26 cellular contexts compared by ENCODE assay signal in genomic region chrX:21394792-21395191, GRCh38. TPM values are rescaled to one million over a fixed set of nuclear protein-coding genes. Genes with fewer than 3 reads are reported as not detected.
DNase-seq lines count a peak whose midpoint lies in the region; FAIRE-seq and TF ChIP-seq lines count a peak whose summit lies in the region.
"Had no signal": no experiment of that assay in that cellular context is flagged by ENCODE, and none has a peak within 500 bp of the region (broad histone marks: within the 10 kb centered on the region; RNA-seq: fewer than 3 reads in every experiment).

No MANE protein-coding gene starts in this region.

- no peak for TF ChIP-seq EP300 in H1 (IDR thresholded peaks at IDR 0.05; ENCODE audit: borderline replicate concordance in 1 of 2, low read depth in 2 of 2, low read length in 2 of 2)

- no peak overlapping the region for H3K14ac ChIP-seq in H1 (ENCODE audit: insufficient read length)

- H3K4me3 Mint-ChIP-seq in activated naive CD4-positive, alpha-beta T cell treated with anti-CD3 and anti-CD28 coated beads for 36 hours: no peak overlapping the region
- H3K4me3 Mint-ChIP-seq: CD14-positive monocyte; CD8-positive, alpha-beta memory T cell; T-cell had no signal

- 10% methylated on average over 1 of the region's 1 CpG; no CpG with 5 or more reads in 1 of the 2 experiments for WGBS in H1 (ENCODE audit: extremely low coverage in 1 of 2, insufficient coverage in 1 of 2, insufficient read length in 1 of 2, insufficient replicate concordance in 2 of 2, low coverage in 1 of 2, low lambda C conversion rate in 2 of 2, missing lambda C conversion rate in 1 of 2), 2 experiments

- H3K79me1 ChIP-seq in H1 (ENCODE audit: low read depth, low read length): no peaks in the 10 kb centered on the region

- no peak overlapping the region for H2BK15ac ChIP-seq in H1 (ENCODE audit: low read length)

- TF ChIP-seq POLR2A in H1 (IDR thresholded peaks at IDR 0.05; ENCODE audit: control extremely low read depth in 1 of 2, low read depth in 2 of 2, low read length in 2 of 2): no peak

- H3K9me3 Mint-ChIP-seq in activated naive CD4-positive, alpha-beta T cell treated with anti-CD3 and anti-CD28 coated beads for 36 hours: peaks cover 6% of the 10 kb centered on the region

- H4K20me1 ChIP-seq in H1 (replicated peaks in 1 of 2; ENCODE audit: control insufficient read depth in 1 of 2, insufficient read depth in 2 of 2, low read length in 2 of 2): no peaks in the 10 kb centered on the region

- no peak overlapping the region for H2BK12ac ChIP-seq in H1 (ENCODE audit: low read depth, low read length)

- peaks cover 9% of the 10 kb centered on the region for H3K4me1 Mint-ChIP-seq in activated naive CD4-positive, alpha-beta T cell treated with anti-CD3 and anti-CD28 coated beads for 36 hours (ENCODE audit: low read depth)
- H3K4me1 Mint-ChIP-seq: CD14-positive monocyte; CD8-positive, alpha-beta memory T cell had no signal

- DNase-seq in DMS79 (lab: John Stamatoyannopoulos, UW) (peak; percentile 14), DMS79 treated with DMSO at 0.1 percent for 48 hours (lab: John Stamatoyannopoulos, UW) (no peak), H1 (ENCODE audit: low read depth in 1 of 2, low spot score in 2 of 2) (no peak), middle frontal gyrus (ENCODE audit: extremely low spot score, low spot score) (peak; percentile 9), T-helper 9 cell (no peak), NCI-H446 treated with DMSO at 0.1 percent for 48 hours (lab: John Stamatoyannopoulos, UW) (no peak)
- no peak for DNase-seq in activated naive CD4-positive, alpha-beta T cell treated with anti-CD3 and anti-CD28 coated beads for 36 hours
- DNase-seq: BE2C; CD8-positive, alpha-beta memory T cell; DMS 273 treated with DMSO at 0.1 percent for 48 hours; DND-41; H7; NCI-H1092 treated with DMSO at 0.1 percent for 48 hours; NCI-H2029; NCI-H2227 treated with DMSO at 0.1 percent for 48 hours; NCI-H524; NCI-H82; NK-92 treated with Interleukin-12 subunit alpha and Interleukin-12 subunit beta, amount 100 ng/mL, for 24 hours; PC-9; RPMI8226; SHP77; T-cell had no signal

- no peak overlapping the region for H3K27ac Mint-ChIP-seq in activated naive CD4-positive, alpha-beta T cell treated with anti-CD3 and anti-CD28 coated beads for 36 hours
- H3K27ac Mint-ChIP-seq: CD14-positive monocyte; CD8-positive, alpha-beta memory T cell; T-cell had no signal

- no peak overlapping the region for H4K91ac ChIP-seq in H1 (replicated peaks; ENCODE audit: insufficient read length, low read length)

- H3K27me3 ChIP-seq in HUES6 (ENCODE audit: control insufficient read depth, insufficient read depth, low read length) (no peaks in the 10 kb centered on the region), H1 (replicated peaks in 1 of 4; ENCODE audit: control insufficient read depth in 3 of 4, extremely low read depth in 1 of 4, insufficient read depth in 3 of 4, low read length in 3 of 4) (no peaks in the 10 kb centered on the region)
- H3K27me3 ChIP-seq: BE2C had no signal

- H2AFZ ChIP-seq in H1 (ENCODE audit: low read length): no peak overlapping the region
- H2AFZ ChIP-seq: PC-9 had no signal

- TF ChIP-seq RAD21 in H1 (IDR thresholded peaks at IDR 0.05 in 1 of 2, conservative IDR thresholded peaks at IDR 0.05 in 1 of 2; ENCODE audit: low read depth in 2 of 2, low read length in 2 of 2): no peak

- H3K36me3 ChIP-seq in HUES6 (ENCODE audit: control insufficient read depth, insufficient read depth, low read length) (peaks cover 3% of the 10 kb centered on the region; the same call in 1 of the 2 replicates), H1 (ENCODE audit: control insufficient read depth in 2 of 4, insufficient read depth in 4 of 4, low read length in 3 of 4) (peaks cover 0 to 7% (median 2%) of the 10 kb centered on the region in 4 experiments; a peak in 2 of 8 replicates)
- H3K36me3 ChIP-seq: BE2C had no signal

- H3K79me2 ChIP-seq in H1 (ENCODE audit: control insufficient read depth in 1 of 2, insufficient read depth in 2 of 2, low read length in 2 of 2): peaks cover 0 to 43% of the 10 kb centered on the region in 2 experiments; a peak in 2 of 4 replicates

- no peak overlapping the region for H3K4ac ChIP-seq in H1 (replicated peaks; ENCODE audit: insufficient read length, low read depth, low read length)

- H3K9me3 ChIP-seq in HUES6 (ENCODE audit: control insufficient read depth, insufficient read depth, low read depth, low read length) (peaks cover 16% of the 10 kb centered on the region), H1 (ENCODE audit: insufficient read depth in 2 of 2, low read depth in 1 of 2, low read length in 1 of 2) (peaks cover 4 to 8% of the 10 kb centered on the region in 2 experiments; a peak in 3 of 4 replicates)
- H3K9me3 ChIP-seq: BE2C had no signal

- no peak overlapping the region for H2BK20ac ChIP-seq in H1 (ENCODE audit: low read length)

- H3K4me2 ChIP-seq in H1 (ENCODE audit: insufficient read depth in 1 of 2, low read depth in 2 of 2, low read length in 2 of 2): no peak overlapping the region; a peak in 1 of 4 replicates
- H3K4me2 ChIP-seq: PC-9 had no signal

- H2BK120ac ChIP-seq in H1 (replicated peaks; ENCODE audit: low read depth, low read length): no peak overlapping the region

- peak overlapping the region; percentile 64; the same call in 1 of the 2 replicates for H3K27ac ChIP-seq in HUES6 (ENCODE audit: low read depth, low read length)
- H3K27ac ChIP-seq in H1 (ENCODE audit: low read depth, low read length): no peak overlapping the region
- H3K27ac ChIP-seq: 22Rv1, PC-9 had no signal

- no peak overlapping the region for H4K5ac ChIP-seq in H1 (ENCODE audit: insufficient read length, low read depth, low read length)

- CTCF ChIA-PET in H1 (lab: Charles Lee; ENCODE audit: partially characterized antibody): no interaction called here
- CTCF ChIA-PET in activated naive CD4-positive, alpha-beta T cell treated with anti-CD3 and anti-CD28 coated beads for 36 hours (lab: Charles Lee): no interaction called here

- peaks cover 9% of the 10 kb centered on the region for H3K36me3 Mint-ChIP-seq in activated naive CD4-positive, alpha-beta T cell treated with anti-CD3 and anti-CD28 coated beads for 36 hours (ENCODE audit: low read depth)
- H3K36me3 Mint-ChIP-seq: CD14-positive monocyte had no signal

- no peak overlapping the region for H2BK5ac ChIP-seq in H1 (ENCODE audit: low read depth, low read length)

- H3K4me1 ChIP-seq in HUES6 (ENCODE audit: control insufficient read depth, insufficient read depth, low read length) (peaks cover 26% of the 10 kb centered on the region), H1 (replicated peaks in 1 of 4; ENCODE audit: control insufficient read depth in 3 of 4, insufficient read depth in 4 of 4, low read length in 3 of 4) (peaks cover 0 to 5% (median 0%) of the 10 kb centered on the region in 4 experiments; a peak in 1 of 7 replicates)
- H3K4me1 ChIP-seq: BE2C had no signal

- H3K23ac ChIP-seq in H1 (ENCODE audit: insufficient read length): no peak overlapping the region

- H3K9ac ChIP-seq in HUES6 (ENCODE audit: low read length): no peak overlapping the region
- H3K9ac ChIP-seq in H1 (replicated peaks in 1 of 4; ENCODE audit: extremely low read depth in 1 of 4, low read depth in 3 of 4, low read length in 3 of 4): no peak overlapping the region

- H2AK5ac ChIP-seq in H1 (ENCODE audit: low read depth, low read length): no peak overlapping the region

- H3K4me3 ChIP-seq in HUES6 (ENCODE audit: low read depth, low read length) (no peak overlapping the region), H1 (ENCODE audit: extremely low read depth in 1 of 4, insufficient read depth in 2 of 4, low read depth in 3 of 4, low read length in 4 of 4) (no peak overlapping the region)
- H3K4me3 ChIP-seq: PC-9 had no signal

- TF ChIP-seq CTCF in H1 (IDR thresholded peaks at IDR 0.05; ENCODE audit: control extremely low read depth in 1 of 3, insufficient read depth in 1 of 3, low read depth in 1 of 3, low read length in 3 of 3): no peak

- peak; percentile 52 for FAIRE-seq in H1 (lab: Jason Lieb, UNC)
- FAIRE-seq: HTR-8/SVneo had no signal

- no peak overlapping the region for H3K18ac ChIP-seq in H1 (ENCODE audit: extremely low read depth, low read length)

- no peak overlapping the region for H3K56ac ChIP-seq in H1 (replicated peaks; ENCODE audit: insufficient read length, low read depth, low read length)

- intact Hi-C loops in activated naive CD4-positive, alpha-beta T cell treated with anti-CD3 and anti-CD28 coated beads for 36 hours (cut with micrococcal nuclease): no loop called here

- H3K23me2 ChIP-seq in H1 (ENCODE audit: low read depth, low read length): no peaks in the 10 kb centered on the region

- POLR2A ChIA-PET in H1 (lab: Charles Lee; ENCODE audit: partially characterized antibody): no interaction called here

- H4K8ac ChIP-seq in H1 (ENCODE audit: extremely low read depth, insufficient read depth, low read length): no peak overlapping the region

- H3K27me3 Mint-ChIP-seq in activated naive CD4-positive, alpha-beta T cell treated with anti-CD3 and anti-CD28 coated beads for 36 hours (ENCODE audit: low read depth): no peaks in the 10 kb centered on the region
- H3K27me3 Mint-ChIP-seq: T-cell had no signal

TF ChIP-seq in H1, 55 proteins besides CTCF, POLR2A, EP300 and RAD21 (continues in another document):
- TF ChIP-seq MAFK (IDR thresholded peaks at IDR 0.05; ENCODE audit: low read depth, low read length): no peak
- TF ChIP-seq ASH2L (IDR thresholded peaks at IDR 0.05; ENCODE audit: low read length): no peak
- no peak for TF ChIP-seq KDM1A (IDR thresholded peaks at IDR 0.05; ENCODE audit: borderline replicate concordance, low read length)
- TF ChIP-seq RFX5 (IDR thresholded peaks at IDR 0.05; ENCODE audit: borderline replicate concordance, low read depth, low read length): no peak
- TF ChIP-seq CTBP2 (IDR thresholded peaks at IDR 0.05; ENCODE audit: borderline replicate concordance, insufficient read depth, insufficient read length, low read length): no peak
- TF ChIP-seq SRF (IDR thresholded peaks at IDR 0.05; ENCODE audit: low read depth, low read length): no peak
- TF ChIP-seq CBX5 (IDR thresholded peaks at IDR 0.05; ENCODE audit: low read depth, low read length): no peak
- TF ChIP-seq SAP30 (IDR thresholded peaks at IDR 0.05; ENCODE audit: insufficient read depth, insufficient replicate concordance, low read length): no peak
- TF ChIP-seq RNF2 (IDR thresholded peaks at IDR 0.05; ENCODE audit: borderline replicate concordance, low read depth, low read length, missing control alignments, poor library complexity, severe bottlenecking): no peak

RNA-seq across cellular contexts. Expression of gene CNKSR2, which starts 20.6 kb away (rescaled TPM):
- total RNA-seq in H1 (2021; fragmentation: NEBNext Ultra II Directional; extraction: Animal tissue kit (Norgen Biotek cat#: 25700)): 16.3 and 19.8 TPM in 2 replicates
- 5.5 and 12.0 TPM in 2 replicates for polyA plus RNA-seq in H1 (2011; rRNA removed)
- polyA plus RNA-seq in H1 (2011; cell fraction: cytosol; rRNA removed): 8.2 TPM
- polyA plus RNA-seq in H1 (2011; cell fraction: nucleus; rRNA removed): 18.1 TPM
- 7.4 to 13.0 TPM (median 9.6 TPM) in 4 replicates for polyA plus RNA-seq in H1 (2012, experiment 1 of 2)
- 0.59 TPM for polyA plus RNA-seq in H1 (2012, experiment 2 of 2)
- 5.9 TPM for polyA plus RNA-seq in H1 (2013, experiment 1 of 2)
- 5.8 TPM for polyA plus RNA-seq in H1 (2013, experiment 2 of 2)
- 33.7 and 42.3 TPM in 2 replicates for polyA minus RNA-seq in H1 (2011; rRNA and poly(A)+ RNA removed)
- polyA minus RNA-seq in H1 (2011; cell fraction: cytosol; rRNA and poly(A)+ RNA removed): 12.2 TPM
- polyA minus RNA-seq in H1 (2011; cell fraction: nucleus; rRNA and poly(A)+ RNA removed): 94.6 TPM
- total RNA-seq in activated naive CD4-positive, alpha-beta T cell treated with anti-CD3 and anti-CD28 coated beads for 36 hours: 1 to 10 TPM; 6.6 to 8.4 TPM

Comparison
In these comparisons a context has a peak if more than half of its experiments do, and no peak if none do; other contexts are left out.
1. DNase-seq: peak in DMS79 (single experiment) and middle frontal gyrus (single experiment); none in DMS79 treated with DMSO at 0.1 percent for 48 hours (single experiment), H1 (0 of 2), activated naive CD4-positive, alpha-beta T cell treated with anti-CD3 and anti-CD28 coated beads for 36 hours (single experiment), T-helper 9 cell (single experiment) and NCI-H446 treated with DMSO at 0.1 percent for 48 hours (single experiment).